Comparison of ENCODE assay signal across 10 cellular contexts in the genomic region with DNA sequence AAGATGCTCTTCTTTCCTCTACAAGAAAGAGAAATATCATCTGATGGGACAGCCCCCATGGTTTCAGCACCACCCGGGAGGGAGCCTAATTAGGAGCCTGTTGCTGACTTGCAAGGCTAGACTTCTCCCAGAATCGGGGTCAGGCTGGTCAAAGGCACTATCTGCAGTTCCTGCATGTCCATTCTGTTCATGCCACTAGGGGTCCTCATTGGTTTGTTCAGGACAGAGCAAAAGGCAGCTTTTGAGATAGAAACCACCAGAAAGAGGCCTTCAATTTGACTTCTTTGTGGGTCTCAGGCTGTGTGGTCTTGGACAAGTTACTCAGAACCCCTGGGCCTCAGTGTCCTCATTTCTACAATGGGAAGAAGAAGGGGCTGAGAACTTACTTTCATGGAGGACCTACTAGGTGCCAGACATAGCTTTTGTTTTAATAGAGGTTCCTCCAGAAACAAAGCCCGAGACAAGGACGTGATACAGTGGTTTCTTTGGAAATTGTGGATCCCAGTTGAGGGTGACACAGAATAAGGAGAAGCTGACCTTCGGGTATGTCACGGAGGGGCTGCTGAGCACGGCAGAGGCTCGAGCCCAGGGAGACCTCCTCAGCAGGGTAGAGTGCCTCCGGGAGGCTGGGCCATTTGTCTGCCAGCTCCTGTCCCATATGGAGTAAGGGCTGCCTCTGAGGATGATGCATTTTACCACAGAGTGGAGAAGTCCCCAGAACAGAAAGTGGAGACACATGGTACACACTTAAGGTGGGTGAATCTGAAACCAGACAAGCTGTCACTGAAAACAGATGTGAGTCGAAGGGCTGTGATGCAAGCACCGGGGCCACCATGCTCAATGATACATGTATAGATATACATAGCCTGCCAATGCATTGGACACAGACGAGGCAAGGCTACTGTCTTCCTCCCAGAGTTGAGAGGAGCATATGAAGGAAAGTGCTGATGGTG. TPM values are rescaled to one million over a fixed set of nuclear protein-coding genes. Genes with fewer than 3 reads are reported as not detected.
DNase-seq lines count a peak whose midpoint lies in the region; ATAC-seq, FAIRE-seq and TF ChIP-seq lines count a peak whose summit lies in the region.
"Had no signal": no experiment of that assay in that cellular context is flagged by ENCODE, and none has a peak within 500 bp of the region (broad histone marks: within the 10 kb centered on the region; RNA-seq: fewer than 3 reads in every experiment).

No MANE protein-coding gene starts in this region.

- no peak overlapping the region for H3K4me3 ChIP-seq in Peyer's patch
- H3K4me3 ChIP-seq: BLaER1 treated with 17β-estradiol and CSF1 and Interleukin-3, amounts not matched to agents 10 nM and 100 nM had no signal

- DNase-seq in NCI-H82 (lab: John Stamatoyannopoulos, UW): peak; percentile 65
- no peak for DNase-seq in NCI-H82 treated with DMSO at 0.1 percent for 48 hours (lab: John Stamatoyannopoulos, UW; ENCODE audit: unreplicated experiment)
- peak; percentile 47 for DNase-seq in HTR-8/SVneo (ENCODE audit: insufficient read length, low spot score)
- DNase-seq in Peyer's patch: peak in 1 of 3 donors; percentile 49
- DNase-seq in epidermal melanocyte (ENCODE audit: insufficient read length, low spot score): peak; percentile 43
- DNase-seq in neural crest cell (ENCODE audit: low read depth, low spot score): peak; percentile 63
- DNase-seq in NCI-H774 (lab: John Stamatoyannopoulos, UW): no peak

- no peaks in the 10 kb centered on the region for H3K36me3 ChIP-seq in Peyer's patch
- H3K36me3 ChIP-seq: BLaER1 treated with 17β-estradiol and CSF1 and Interleukin-3, amounts not matched to agents 10 nM and 100 nM had no signal

- peak; percentile 75 for ATAC-seq in GM21576 (IDR thresholded peaks at IDR 0.05; ENCODE audit: unreplicated experiment)

- H3K9me3 Mint-ChIP-seq in neural crest cell: no peaks in the 10 kb centered on the region

- TF ChIP-seq CTCF in Peyer's patch (IDR thresholded peaks at IDR 0.05) (peak in 4 of 6 experiments; percentile 28 to 55 (median 52)), neural crest cell (conservative IDR thresholded peaks at IDR 0.05) (peak; percentile 78)

- no peak for FAIRE-seq in HTR-8/SVneo (lab: Jason Lieb, UNC)
- FAIRE-seq: colon had no signal

- H3K4me1 ChIP-seq in Peyer's patch: no peaks in the 10 kb centered on the region

- no peak overlapping the region for H3K27ac ChIP-seq in Peyer's patch
- H3K27ac ChIP-seq: BLaER1 treated with 17β-estradiol and CSF1 and Interleukin-3, amounts not matched to agents 10 nM and 100 nM had no signal

- no peaks in the 10 kb centered on the region for H3K36me3 Mint-ChIP-seq in neural crest cell (ENCODE audit: low read depth)

- TF ChIP-seq POLR2A in Peyer's patch (IDR thresholded peaks at IDR 0.05): no peak

- no peaks in the 10 kb centered on the region for H3K27me3 ChIP-seq in Peyer's patch
- H3K27me3 ChIP-seq: BLaER1 treated with 17β-estradiol and CSF1 and Interleukin-3, amounts not matched to agents 10 nM and 100 nM had no signal

- H3K27ac Mint-ChIP-seq in neural crest cell (ENCODE audit: unreplicated experiment): no peak overlapping the region

- no peak overlapping the region for H3K4me3 Mint-ChIP-seq in neural crest cell

- H3K4me1 Mint-ChIP-seq in neural crest cell: peaks cover 9% of the 10 kb centered on the region

- no peaks in the 10 kb centered on the region for H3K9me3 ChIP-seq in Peyer's patch
- H3K9me3 ChIP-seq: BLaER1 treated with 17β-estradiol and CSF1 and Interleukin-3, amounts not matched to agents 10 nM and 100 nM had no signal

- H3K27me3 Mint-ChIP-seq in neural crest cell (ENCODE audit: low read depth): no peaks in the 10 kb centered on the region

RNA-seq across cellular contexts. Expression of a gene that starts 33.1 kb away (rescaled TPM):
- total RNA-seq in Peyer's patch: not detected
- not detected in 2 replicates for total RNA-seq in neural crest cell

Comparison
In these comparisons a context has a peak if more than half of its experiments do, and no peak if none do; other contexts are left out.
1. DNase-seq: peak in NCI-H82 (single experiment), HTR-8/SVneo (single experiment), epidermal melanocyte (single experiment) and neural crest cell (single experiment); none in NCI-H82 treated with DMSO at 0.1 percent for 48 hours (single experiment) and NCI-H774 (single experiment).